ENCODE assay signal across 21 cellular contexts in genomic region chr2:853203-853870, GRCh38.
"Had no signal": no experiment of that assay in that cellular context is flagged by ENCODE, and none has a peak within 500 bp of the region (broad histone marks: within the 10 kb centered on the region; RNA-seq: fewer than 3 reads in every experiment).

No MANE protein-coding gene starts in this region.

- H3K36me3 ChIP-seq: ovary, spleen, tibial nerve, upper lobe of left lung had no signal

- H3K27me3 Mint-ChIP-seq: stimulated activated memory B cell treated with anti-CD40 and anti-IgM and Interleukin-4, amounts not matched to agents 10 μg/mL and 1 μg/mL and 100 μg/mL, for 72 hours had no signal

- H3K4me3 ChIP-seq: ovary, psoas muscle, skin epidermis, spleen, testis, tibial nerve, upper lobe of left lung had no signal

- H3K4me3 Mint-ChIP-seq: effector memory CD8-positive, alpha-beta T cell; naive thymus-derived CD4-positive, alpha-beta T cell; neural crest cell; stimulated activated memory B cell treated with anti-CD40 and anti-IgM and Interleukin-4, amounts not matched to agents 10 μg/mL and 1 μg/mL and 100 μg/mL, for 72 hours had no signal

- ATAC-seq: effector memory CD8-positive, alpha-beta T cell; left lobe of liver; naive thymus-derived CD4-positive, alpha-beta T cell; psoas muscle; stimulated activated memory B cell treated with anti-CD40 and anti-IgM and Interleukin-4, amounts not matched to agents 10 μg/mL and 1 μg/mL and 100 μg/mL, for 72 hours; stimulated activated naive CD8-positive, alpha-beta T cell treated with anti-CD3 and anti-CD28 coated beads, Interleukin-15, Interleukin-2, amounts not matched to agents 100 U/mL and 50 U/mL, for 24 hours had no signal

- H3K4me1 ChIP-seq: psoas muscle, testis, tibial nerve, upper lobe of left lung had no signal

- H3K27ac ChIP-seq: ovary, psoas muscle, skin epidermis, spleen, testis, tibial nerve, upper lobe of left lung had no signal

- H3K27me3 ChIP-seq: ovary, testis, tibial nerve, upper lobe of left lung had no signal

- DNase-seq: cortex of kidney; effector memory CD8-positive, alpha-beta T cell; hypothalamus; immature natural killer cell; mesenchymal stem cell; midbrain; naive thymus-derived CD4-positive, alpha-beta T cell; ovary; psoas muscle; right cardiac atrium; spleen; stimulated activated CD4-positive, alpha-beta T cell treated with anti-CD3 and anti-CD28 coated beads, Interleukin-4, amount 100 ng/mL, for 4 hours; stimulated activated naive CD8-positive, alpha-beta T cell treated with anti-CD3 and anti-CD28 coated beads, Interleukin-15, Interleukin-2, amounts not matched to agents 100 U/mL and 50 U/mL, for 24 hours; substantia nigra; testis; upper lobe of left lung had no signal

- H3K36me3 Mint-ChIP-seq: stimulated activated memory B cell treated with anti-CD40 and anti-IgM and Interleukin-4, amounts not matched to agents 10 μg/mL and 1 μg/mL and 100 μg/mL, for 72 hours had no signal

- H3K9me3 ChIP-seq: ovary, psoas muscle, spleen, testis, tibial nerve, upper lobe of left lung had no signal

- H3K27ac Mint-ChIP-seq: effector memory CD8-positive, alpha-beta T cell; stimulated activated memory B cell treated with anti-CD40 and anti-IgM and Interleukin-4, amounts not matched to agents 10 μg/mL and 1 μg/mL and 100 μg/mL, for 72 hours had no signal
